ENCODE assay signal across 16 cellular contexts in the genomic region with DNA sequence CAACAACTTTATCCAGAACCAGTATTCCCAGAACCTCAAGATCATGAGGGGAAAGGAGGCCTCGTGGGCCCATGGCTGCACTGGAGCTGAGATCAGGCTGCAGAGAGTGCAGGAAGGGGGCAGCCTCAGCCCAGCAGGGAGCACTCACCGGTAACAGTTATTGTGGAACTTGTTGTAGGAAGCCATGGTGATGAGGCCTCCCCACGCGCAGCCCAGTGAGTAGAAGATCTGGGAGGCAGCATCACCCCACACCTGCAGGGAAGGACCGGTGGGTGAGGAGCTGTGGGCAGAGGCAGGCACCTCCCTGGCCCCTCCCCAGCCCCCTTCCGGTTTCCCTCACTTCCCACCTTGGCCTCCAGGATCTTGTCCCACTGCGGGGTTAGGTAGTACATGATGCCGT. TPM values are rescaled to one million over a fixed set of nuclear protein-coding genes. Genes with fewer than 3 reads are reported as not detected.
DNase-seq lines count a peak whose midpoint lies in the region; ATAC-seq and TF ChIP-seq lines count a peak whose summit lies in the region.
"Had no signal": no experiment of that assay in that cellular context is flagged by ENCODE, and none has a peak within 500 bp of the region (broad histone marks: within the 10 kb centered on the region; RNA-seq: fewer than 3 reads in every experiment).

No MANE protein-coding gene starts in this region.

- peak; percentile 57 for DNase-seq in Right ventricle myocardium inferior (ENCODE audit: missing footprints)
- DNase-seq in right atrium auricular region (ENCODE audit: low spot score), result no peak
- peak; percentile 64 for DNase-seq in posterior vena cava (ENCODE audit: low spot score)
- no peak for DNase-seq in transverse colon
- no peak for DNase-seq in sciatic nerve (ENCODE audit: low spot score)
- DNase-seq: AML-193; Caco-2; Calu3; CD4-positive, alpha-beta T cell; CD8-positive, alpha-beta T cell; DMS79 treated with DMSO at 0.1 percent for 48 hours; GF-D8 had no signal

- H3K27me3 ChIP-seq in right atrium auricular region (no peaks in the 10 kb centered on the region), transverse colon (no peaks in the 10 kb centered on the region)
- H3K27me3 ChIP-seq: BLaER1 treated with 17β-estradiol and CSF1 and Interleukin-3, amounts not matched to agents 10 nM and 100 nM had no signal

- in situ Hi-C loops in transverse colon (cut with MboI; ENCODE audit: low pct_ligation_motif_present in 1 of 4, low pct_unique_long_range_greater_than_20kb in 1 of 4, low sequenced_read_pairs in 3 of 4), result no loop called here

- no peak for TF ChIP-seq POLR2A in transverse colon (IDR thresholded peaks at IDR 0.05)

- TF ChIP-seq CTCF in right atrium auricular region (IDR thresholded peaks at IDR 0.05), result no peak
- no peak for TF ChIP-seq CTCF in transverse colon (IDR thresholded peaks at IDR 0.05)

- intact Hi-C loops in Right ventricle myocardium inferior (cut with DNase I), result no loop called here
- intact Hi-C loops in posterior vena cava (cut with DNase I), result loop anchor here in 1 of 2 donors (5.0 kb wide), 1 partner anchor 45 kb away; no protein-coding TSS in a partner anchor
- intact Hi-C loops in transverse colon (cut with DNase I; ENCODE audit: low total_unique reads), result loop anchor here (5.0 kb wide), 1 partner anchor 35 kb away; no protein-coding TSS in a partner anchor
- intact Hi-C loops in sciatic nerve (cut with DNase I), result loop anchor here (5.0 kb wide), 1 partner anchor 40 kb away; no protein-coding TSS in a partner anchor

- H3K9me3 ChIP-seq in right atrium auricular region (no peaks in the 10 kb centered on the region), transverse colon (no peaks in the 10 kb centered on the region)
- H3K9me3 ChIP-seq: A549; BLaER1 treated with 17β-estradiol and CSF1 and Interleukin-3, amounts not matched to agents 10 nM and 100 nM; Caco-2 had no signal

- ATAC-seq in Right ventricle myocardium inferior (no peak), sciatic nerve (no peak)
- ATAC-seq: A549; CD8-positive, alpha-beta T cell had no signal

- H3K4me3 ChIP-seq in right atrium auricular region (no peak overlapping the region), transverse colon (no peak overlapping the region)
- H3K4me3 ChIP-seq: A549; BLaER1 treated with 17β-estradiol and CSF1 and Interleukin-3, amounts not matched to agents 10 nM and 100 nM had no signal

- H3K4me1 ChIP-seq in right atrium auricular region (peaks cover 0 to 4% of the 10 kb centered on the region in 2 donors), transverse colon (peaks cover 0 to 8% (median 4%) of the 10 kb centered on the region in 4 donors)
- H3K4me1 ChIP-seq: Caco-2 had no signal

- H3K36me3 ChIP-seq in right atrium auricular region (no peaks in the 10 kb centered on the region), transverse colon (no peaks in the 10 kb centered on the region)
- H3K36me3 ChIP-seq: BLaER1 treated with 17β-estradiol and CSF1 and Interleukin-3, amounts not matched to agents 10 nM and 100 nM had no signal

- no peak for TF ChIP-seq EP300 in transverse colon (IDR thresholded peaks at IDR 0.05; ENCODE audit: low read depth)

- 82% methylated on average over 8 of the region's 8 CpGs; no CpG with 5 or more reads in 1 of the 2 donors for WGBS in transverse colon (ENCODE audit: low coverage in 1 of 2), 2 donors

- no peak overlapping the region for H3K27ac ChIP-seq in right atrium auricular region
- no peak overlapping the region for H3K27ac ChIP-seq in transverse colon
- H3K27ac ChIP-seq: 22Rv1; A549; BLaER1 treated with 17β-estradiol and CSF1 and Interleukin-3, amounts not matched to agents 10 nM and 100 nM; C4-2B had no signal

RNA-seq across cellular contexts. Expression of a gene that starts 10.8 kb away (rescaled TPM):
- total RNA-seq in Right ventricle myocardium inferior (0.89 TPM), right atrium auricular region (1 to 10 TPM; 1.6 to 2.0 TPM), posterior vena cava (1 to 10 TPM; 2.5 to 4.1 TPM), transverse colon (10 to 100 TPM; 13.8 to 22.0 (median 17.6) TPM), sciatic nerve (5.4 TPM)

RNA-seq across cellular contexts. Expression of a gene that starts 23.2 kb away (rescaled TPM):
- total RNA-seq in Right ventricle myocardium inferior (39.1 TPM), right atrium auricular region (10 to 100 TPM; 33.0 to 48.5 TPM), posterior vena cava (10 to 100 TPM; 39.0 to 45.7 TPM), transverse colon (10 to 100 TPM; 16.5 to 19.5 (median 18.6) TPM), sciatic nerve (26.5 TPM)

RNA-seq across cellular contexts. Expression of a gene that starts 27.4 kb away (rescaled TPM):
- total RNA-seq in Right ventricle myocardium inferior (84.5 TPM), right atrium auricular region (100 to 1,000 TPM; 108 to 154 TPM), posterior vena cava (10 to 100 TPM; 69.4 to 77.4 TPM), transverse colon (100 to 1,000 TPM in 2 of 4 donors, 10 to 100 TPM in 2; 29.2 to 203 (median 97.9) TPM), sciatic nerve (79.4 TPM)

RNA-seq across cellular contexts. Expression of a gene that starts 29.1 kb away (rescaled TPM):
- total RNA-seq in Right ventricle myocardium inferior, result 1.5 TPM
- total RNA-seq in right atrium auricular region, result 1 to 10 TPM; 1.0 to 1.6 TPM
- 10 to 100 TPM in 1 of 2 donors, 1 to 10 TPM in 1; 7.8 to 12.2 TPM for total RNA-seq in posterior vena cava
- total RNA-seq in transverse colon, result 10 to 100 TPM; 22.4 to 31.8 (median 29.5) TPM
- 6.5 TPM for total RNA-seq in sciatic nerve
- total RNA-seq: CD8-positive, alpha-beta T cell had no signal

RNA-seq across cellular contexts. Expression of a gene that starts 32.4 kb away (rescaled TPM):
- 14.8 TPM for total RNA-seq in Right ventricle myocardium inferior
- 10 to 100 TPM; 20.5 to 23.0 TPM for total RNA-seq in right atrium auricular region
- total RNA-seq in posterior vena cava, result 10 to 100 TPM; 13.5 to 14.5 TPM
- 10 to 100 TPM; 13.1 to 29.4 (median 17.1) TPM for total RNA-seq in transverse colon
- 12.0 TPM for total RNA-seq in sciatic nerve

Comparison
In these comparisons a context has a peak if more than half of its experiments do, and no peak if none do; other contexts are left out.
1. DNase-seq: peak in Right ventricle myocardium inferior (single experiment) and posterior vena cava (single experiment); none in right atrium auricular region (single experiment), transverse colon (single experiment) and sciatic nerve (single experiment).